In genomic region chr16:22641030-22641671, GRCh38 we compare ENCODE assay signal across 11 cellular contexts.
DNase-seq lines count a peak whose midpoint lies in the region; ATAC-seq and TF ChIP-seq lines count a peak whose summit lies in the region.
"Had no signal": no experiment of that assay in that cellular context is flagged by ENCODE, and none has a peak within 500 bp of the region (broad histone marks: within the 10 kb centered on the region; RNA-seq: fewer than 3 reads in every experiment).

No MANE protein-coding gene starts in this region.

- H3K4me1 Mint-ChIP-seq in activated CD8-positive, alpha-beta T cell treated with anti-CD3 and anti-CD28 coated beads, Interleukin-2, amount 10 ng/mL, durations not matched to agents 7 days and 5 days (ENCODE audit: low read depth) = no peaks in the 10 kb centered on the region

- no peak overlapping the region for H2BK120ac ChIP-seq in IMR-90 (ENCODE audit: low read depth, low read length)

- H4K20me1 ChIP-seq in IMR-90 (ENCODE audit: insufficient read depth, low read length) = no peaks in the 10 kb centered on the region

- no peak for TF ChIP-seq CTCF in IMR-90 (conservative IDR thresholded peaks at IDR 0.05; ENCODE audit: low read depth, low read length)
- no peak for TF ChIP-seq CTCF in psoas muscle (IDR thresholded peaks at IDR 0.05)

- no peaks in the 10 kb centered on the region for H3K36me3 Mint-ChIP-seq in activated CD8-positive, alpha-beta T cell treated with anti-CD3 and anti-CD28 coated beads, Interleukin-2, amount 10 ng/mL, durations not matched to agents 7 days and 5 days (ENCODE audit: low read depth)

- H2BK5ac ChIP-seq in IMR-90 (ENCODE audit: low read depth, low read length, poor library complexity, severe bottlenecking) = no peak overlapping the region

- no peak overlapping the region for H3K4me3 Mint-ChIP-seq in activated CD8-positive, alpha-beta T cell treated with anti-CD3 and anti-CD28 coated beads, Interleukin-2, amount 10 ng/mL, durations not matched to agents 7 days and 5 days

- no peaks in the 10 kb centered on the region for H3K27me3 Mint-ChIP-seq in activated CD8-positive, alpha-beta T cell treated with anti-CD3 and anti-CD28 coated beads, Interleukin-2, amount 10 ng/mL, durations not matched to agents 7 days and 5 days (ENCODE audit: low read depth)

- H3K9me1 ChIP-seq in IMR-90 (ENCODE audit: insufficient read depth, low read length) = no peaks in the 10 kb centered on the region

- no peak overlapping the region for H3K23ac ChIP-seq in IMR-90 (ENCODE audit: low read depth, low read length)

- DNase-seq in EH (ENCODE audit: low read depth) = peak; percentile 63
- DNase-seq in IMR-90 = peak; percentile 49
- peak; percentile 34 for DNase-seq in activated CD8-positive, alpha-beta T cell treated with anti-CD3 and anti-CD28 coated beads, Interleukin-2, amount 10 ng/mL, durations not matched to agents 7 days and 5 days
- peak; percentile 70 for DNase-seq in islet precursor cell
- no peak for DNase-seq in psoas muscle
- no peak for DNase-seq in NCI-H2029 (lab: John Stamatoyannopoulos, UW)
- no peak for DNase-seq in SK-N-DZ (ENCODE audit: low spot score)
- DNase-seq: cerebellar nuclear complex had no signal

- dilution Hi-C loops in IMR-90 (cut with HindIII; ENCODE audit: low sequenced_read_pairs, unreplicated experiment) = no loop called here

- no peak overlapping the region for H4K91ac ChIP-seq in IMR-90 (ENCODE audit: insufficient read depth, low read depth, low read length)

- no peaks in the 10 kb centered on the region for H3K9me3 ChIP-seq in IMR-90 (ENCODE audit: control insufficient read depth, insufficient read depth, low read length)
- no peaks in the 10 kb centered on the region for H3K9me3 ChIP-seq in psoas muscle

- H2AK5ac ChIP-seq in IMR-90 (ENCODE audit: low read depth, low read length) = no peak overlapping the region

- H3K4me2 ChIP-seq in IMR-90 (ENCODE audit: low read depth, low read length) = no peak overlapping the region

- no peak overlapping the region for H4K8ac ChIP-seq in IMR-90 (ENCODE audit: low read depth in 2 of 2, low read length in 2 of 2)

- in situ Hi-C loops in IMR-90 (cut with MboI; ENCODE audit: low sequenced_read_pairs) = no loop called here

- H3K18ac ChIP-seq in IMR-90 (ENCODE audit: low read depth, low read length) = no peak overlapping the region

- intact Hi-C loops in IMR-90 (cut with micrococcal nuclease) = no loop called here
- intact Hi-C loops in psoas muscle (cut with DNase I) = no loop called here

- ATAC-seq in IMR-90 (ENCODE audit: low read depth) (peak; percentile 85), psoas muscle (no peak), HG03460 (IDR thresholded peaks at IDR 0.05; ENCODE audit: unreplicated experiment) (no peak)
- no peak for ATAC-seq in activated CD8-positive, alpha-beta T cell treated with anti-CD3 and anti-CD28 coated beads, Interleukin-2, amount 10 ng/mL, durations not matched to agents 7 days and 5 days
- ATAC-seq: activated CD4-positive, CD25-positive, alpha-beta regulatory T cell treated with anti-CD3 and anti-CD28 coated beads, Interleukin-2, amount 50 U/mL, for 24 hours had no signal

- H2AK9ac ChIP-seq in IMR-90 (replicated peaks; ENCODE audit: low read depth, low read length, poor library complexity) = no peak overlapping the region

- no peak overlapping the region for H2BK15ac ChIP-seq in IMR-90 (ENCODE audit: low read depth, low read length)

- no peaks in the 10 kb centered on the region for H3K9me3 Mint-ChIP-seq in activated CD8-positive, alpha-beta T cell treated with anti-CD3 and anti-CD28 coated beads, Interleukin-2, amount 10 ng/mL, durations not matched to agents 7 days and 5 days (ENCODE audit: insufficient read depth)

- CTCF ChIA-PET in IMR-90 (lab: Yijun Ruan, JAX) = no interaction called here
- CTCF ChIA-PET in activated CD8-positive, alpha-beta T cell treated with anti-CD3 and anti-CD28 coated beads, Interleukin-2, amount 10 ng/mL, durations not matched to agents 7 days and 5 days (lab: Charles Lee) = no interaction called here

- H4K5ac ChIP-seq in IMR-90 (ENCODE audit: low read depth, low read length) = no peak overlapping the region

- no peak overlapping the region for H3K4ac ChIP-seq in IMR-90 (ENCODE audit: low read depth, low read length)

- H3K9ac ChIP-seq in IMR-90 (ENCODE audit: low read depth, low read length) = no peak overlapping the region

- no peak overlapping the region for H3K27ac ChIP-seq in IMR-90 (ENCODE audit: insufficient read depth, low read length)
- H3K27ac ChIP-seq in psoas muscle = no peak overlapping the region
- H3K27ac ChIP-seq: right atrium auricular region had no signal

- no peak overlapping the region for H2BK20ac ChIP-seq in IMR-90 (ENCODE audit: low read depth, low read length)

- POLR2A ChIA-PET in IMR-90 (lab: Charles Lee; ENCODE audit: unreplicated experiment) = no interaction called here
- POLR2A ChIA-PET in activated CD8-positive, alpha-beta T cell treated with anti-CD3 and anti-CD28 coated beads, Interleukin-2, amount 10 ng/mL, durations not matched to agents 7 days and 5 days (lab: Charles Lee) = no interaction called here

- no peak for TF ChIP-seq POLR2A in IMR-90 (IDR thresholded peaks at IDR 0.05; ENCODE audit: low read depth, low read length)

- 0% methylated on average over 1 of the region's 1 CpG; no CpG with 5 or more reads in 1 of the 2 experiments for WGBS in IMR-90 (ENCODE audit: extremely low coverage in 2 of 2, insufficient read length in 1 of 2), 2 experiments
- WGBS in psoas muscle, 3 donors = 27 to 39% (median 32%) methylated on average over 1 of the region's 1 CpG

- H3K14ac ChIP-seq in IMR-90 (replicated peaks; ENCODE audit: low read depth, low read length) = no peak overlapping the region

- no peak overlapping the region for H2AFZ ChIP-seq in IMR-90 (replicated peaks; ENCODE audit: low read length, poor library complexity)

- H3K36me3 ChIP-seq in IMR-90 (ENCODE audit: control insufficient read depth, insufficient read depth, low read length) = no peaks in the 10 kb centered on the region
- no peaks in the 10 kb centered on the region for H3K36me3 ChIP-seq in psoas muscle (ENCODE audit: insufficient read depth in 1 of 2, low read depth in 1 of 2)
- H3K36me3 ChIP-seq: right atrium auricular region had no signal

- H3K56ac ChIP-seq in IMR-90 (ENCODE audit: extremely low read depth, insufficient read depth, low read length) = no peak overlapping the region

- no peak overlapping the region for H3K27ac Mint-ChIP-seq in activated CD8-positive, alpha-beta T cell treated with anti-CD3 and anti-CD28 coated beads, Interleukin-2, amount 10 ng/mL, durations not matched to agents 7 days and 5 days

- BruUV-seq in IMR-90 (replicated peaks; lab: Mats Ljungman, UMichigan) = no TSS peak

- no peak for TF ChIP-seq RAD21 in IMR-90 (IDR thresholded peaks at IDR 0.05; ENCODE audit: low read length)

- no peaks in the 10 kb centered on the region for H3K79me1 ChIP-seq in IMR-90 (ENCODE audit: low read depth in 1 of 2, low read length in 2 of 2)

- H3K4me3 ChIP-seq in IMR-90 (ENCODE audit: insufficient read depth, low read depth, low read length) = no peak overlapping the region
- H3K4me3 ChIP-seq in psoas muscle = no peak overlapping the region
- H3K4me3 ChIP-seq: right atrium auricular region had no signal

- H3K27me3 ChIP-seq in IMR-90 (ENCODE audit: control insufficient read depth, insufficient read depth, low read length) = peaks cover 5% of the 10 kb centered on the region
- H3K27me3 ChIP-seq in psoas muscle (ENCODE audit: insufficient read depth in 3 of 3, low read length in 2 of 3) = peaks cover 2 to 12% (median 8%) of the 10 kb centered on the region in 3 donors

- H3K4me1 ChIP-seq in IMR-90 (ENCODE audit: control insufficient read depth, insufficient read depth, low read length) = no peaks in the 10 kb centered on the region
- no peaks in the 10 kb centered on the region for H3K4me1 ChIP-seq in psoas muscle
- H3K4me1 ChIP-seq: right atrium auricular region had no signal

TF ChIP-seq in IMR-90, 13 proteins besides CTCF, POLR2A, EP300 and RAD21:
- no peak for TF ChIP-seq ELK1 (IDR thresholded peaks at IDR 0.05; ENCODE audit: borderline replicate concordance, low read depth, low read length)
- no peak for TF ChIP-seq NFE2L2 (IDR thresholded peaks at IDR 0.05; ENCODE audit: low read depth, low read length)
- TF ChIP-seq USF2 (IDR thresholded peaks at IDR 0.05; ENCODE audit: low read depth, low read length) = no peak
- no peak for TF ChIP-seq RFX5 (IDR thresholded peaks at IDR 0.05; ENCODE audit: low read depth, low read length)
- TF ChIP-seq SMC3 (IDR thresholded peaks at IDR 0.05; ENCODE audit: low read depth, low read length) = no peak
- TF ChIP-seq MAFK (IDR thresholded peaks at IDR 0.05; ENCODE audit: low read depth, low read length) = no peak
- TF ChIP-seq RCOR1 (IDR thresholded peaks at IDR 0.05; ENCODE audit: insufficient replicate concordance, low read length) = no peak

Comparison
In these comparisons a context has a peak if more than half of its experiments do, and no peak if none do; other contexts are left out.
1. DNase-seq: peak in EH (single experiment), IMR-90 (single experiment), activated CD8-positive, alpha-beta T cell treated with anti-CD3 and anti-CD28 coated beads, Interleukin-2, amount 10 ng/mL, durations not matched to agents 7 days and 5 days (single experiment) and islet precursor cell (single experiment); none in psoas muscle (0 of 2), NCI-H2029 (single experiment) and SK-N-DZ (single experiment).